ENCODE assay signal across 22 cellular contexts in genomic region chr2:126504953-126505352, GRCh38.
A peak's percentile ranks its signal among the peaks of the same experiment; 100 is the strongest.
DNase-seq lines count a peak whose midpoint lies in the region; ATAC-seq, FAIRE-seq and TF ChIP-seq lines count a peak whose summit lies in the region.
"Had no signal": no experiment of that assay in that cellular context is flagged by ENCODE, and none has a peak within 500 bp of the region (broad histone marks: within the 10 kb centered on the region; RNA-seq: fewer than 3 reads in every experiment).

No MANE protein-coding gene starts in this region.

- no peak overlapping the region for H3K18ac ChIP-seq in IMR-90 (ENCODE audit: low read depth, low read length)

- H4K20me1 ChIP-seq in IMR-90 (ENCODE audit: insufficient read depth, low read length) = no peaks in the 10 kb centered on the region
- no peaks in the 10 kb centered on the region for H4K20me1 ChIP-seq in K562 (replicated peaks; ENCODE audit: control insufficient read depth, insufficient read depth, low read length)
- no peaks in the 10 kb centered on the region for H4K20me1 ChIP-seq in mammary epithelial cell (ENCODE audit: insufficient read depth, low read length)
- H4K20me1 ChIP-seq: BLaER1 treated with 17β-estradiol and CSF1 and Interleukin-3, amounts not matched to agents 10 nM and 100 nM had no signal

- no peak overlapping the region for H4K91ac ChIP-seq in IMR-90 (ENCODE audit: insufficient read depth, low read depth, low read length)

- ATAC-seq in A549 (no peak), IMR-90 (ENCODE audit: low read depth) (no peak), K562 (no peak)
- ATAC-seq: CD8-positive, alpha-beta T cell had no signal

- TF ChIP-seq CTCF in A549 (IDR thresholded peaks at IDR 0.05) (no peak), IMR-90 (conservative IDR thresholded peaks at IDR 0.05; ENCODE audit: low read depth, low read length) (no peak), K562 (IDR thresholded peaks at IDR 0.05 in 2 of 3, conservative IDR thresholded peaks at IDR 0.05 in 1 of 3; ENCODE audit: insufficient read depth in 2 of 3, low read depth in 1 of 3, low read length in 3 of 3) (no peak), mammary epithelial cell (conservative IDR thresholded peaks at IDR 0.05 in 1 of 2, IDR thresholded peaks at IDR 0.05 in 1 of 2; ENCODE audit: extremely low read depth in 1 of 2, insufficient read depth in 1 of 2, low read depth in 1 of 2, low read length in 2 of 2) (no peak)

- H2BK120ac ChIP-seq in IMR-90 (ENCODE audit: low read depth, low read length) = no peak overlapping the region

- POLR2A ChIA-PET in A549 (lab: Yijun Ruan, JAX) (no interaction called here), IMR-90 (lab: Charles Lee; ENCODE audit: unreplicated experiment) (no interaction called here), K562 (lab: Yijun Ruan, JAX) (no interaction called here)

- H3K27me3 ChIP-seq in IMR-90 (ENCODE audit: control insufficient read depth, insufficient read depth, low read length) (no peaks in the 10 kb centered on the region), K562 (ENCODE audit: control insufficient read depth in 2 of 2, insufficient read depth in 2 of 2, low read length in 2 of 2) (no peaks in the 10 kb centered on the region), mammary epithelial cell (ENCODE audit: insufficient read depth, low read length) (no peaks in the 10 kb centered on the region)
- H3K27me3 ChIP-seq: BLaER1 treated with 17β-estradiol and CSF1 and Interleukin-3, amounts not matched to agents 10 nM and 100 nM had no signal

- H2BK20ac ChIP-seq in IMR-90 (ENCODE audit: low read depth, low read length) = no peak overlapping the region

- no peak overlapping the region for H2BK15ac ChIP-seq in IMR-90 (ENCODE audit: low read depth, low read length)

- H3K4me3 Mint-ChIP-seq in activated CD4-positive, alpha-beta T cell treated with anti-CD3 and anti-CD28 coated beads, Interleukin-2, amount 10 ng/mL, durations not matched to agents 24 days and 14 days = no peak overlapping the region
- H3K4me3 Mint-ChIP-seq: B cell; CD4-positive, alpha-beta T cell; CD8-positive, alpha-beta T cell had no signal

- H4K5ac ChIP-seq in IMR-90 (ENCODE audit: low read depth, low read length) = no peak overlapping the region

- no peak overlapping the region for H4K8ac ChIP-seq in IMR-90 (ENCODE audit: low read depth in 2 of 2, low read length in 2 of 2)

- H2AK9ac ChIP-seq in IMR-90 (replicated peaks; ENCODE audit: low read depth, low read length, poor library complexity) = no peak overlapping the region

- H3K27ac ChIP-seq in A549 (no peak overlapping the region), IMR-90 (ENCODE audit: insufficient read depth, low read length) (no peak overlapping the region), K562 (ENCODE audit: extremely low read depth, low read depth, low read length) (no peak overlapping the region), mammary epithelial cell (ENCODE audit: insufficient read depth, low read depth, low read length) (no peak overlapping the region)
- H3K27ac ChIP-seq: 22Rv1; BLaER1 treated with 17β-estradiol and CSF1 and Interleukin-3, amounts not matched to agents 10 nM and 100 nM; C4-2B had no signal

- intact Hi-C loops in activated CD4-positive, alpha-beta T cell treated with anti-CD3 and anti-CD28 coated beads, Interleukin-2, amount 10 ng/mL, durations not matched to agents 24 days and 14 days (cut with micrococcal nuclease) = no loop called here
- intact Hi-C loops in IMR-90 (cut with micrococcal nuclease) = no loop called here
- intact Hi-C loops in K562 (cut with micrococcal nuclease) = no loop called here
- intact Hi-C loops in mammary epithelial cell (cut with micrococcal nuclease) = no loop called here

- no peak overlapping the region for H3K27ac Mint-ChIP-seq in activated CD4-positive, alpha-beta T cell treated with anti-CD3 and anti-CD28 coated beads, Interleukin-2, amount 10 ng/mL, durations not matched to agents 24 days and 14 days
- H3K27ac Mint-ChIP-seq: B cell; CD4-positive, alpha-beta T cell; CD8-positive, alpha-beta T cell had no signal

- no peak for FAIRE-seq in A549 (lab: Jason Lieb, UNC)
- FAIRE-seq in K562 (lab: Jason Lieb, UNC) = no peak
- FAIRE-seq: D721Med, G401.6, GM12891 had no signal

- dilution Hi-C loops in IMR-90 (cut with HindIII; ENCODE audit: low sequenced_read_pairs, unreplicated experiment) (no loop called here), mammary epithelial cell (cut with HindIII; ENCODE audit: low sequenced_read_pairs) (no loop called here)

- H3K4ac ChIP-seq in IMR-90 (ENCODE audit: low read depth, low read length) = no peak overlapping the region

- H3K9me3 Mint-ChIP-seq in activated CD4-positive, alpha-beta T cell treated with anti-CD3 and anti-CD28 coated beads, Interleukin-2, amount 10 ng/mL, durations not matched to agents 24 days and 14 days = no peaks in the 10 kb centered on the region
- H3K9me3 Mint-ChIP-seq: CD4-positive, alpha-beta T cell; CD8-positive, alpha-beta T cell had no signal

- H3K9me3 ChIP-seq in A549 (no peaks in the 10 kb centered on the region), IMR-90 (ENCODE audit: control insufficient read depth, insufficient read depth, low read length) (no peaks in the 10 kb centered on the region), K562 (replicated peaks; ENCODE audit: control insufficient read depth, insufficient read depth, low read depth, low read length) (no peaks in the 10 kb centered on the region), mammary epithelial cell (replicated peaks; ENCODE audit: insufficient read depth, low read length) (no peaks in the 10 kb centered on the region)
- H3K9me3 ChIP-seq: BLaER1 treated with 17β-estradiol and CSF1 and Interleukin-3, amounts not matched to agents 10 nM and 100 nM; Caco-2 had no signal

- H3K23ac ChIP-seq in IMR-90 (ENCODE audit: low read depth, low read length) = no peak overlapping the region

- BruUV-seq in IMR-90 (replicated peaks; lab: Mats Ljungman, UMichigan) = no TSS peak
- no TSS peak for BruUV-seq in K562 (replicated peaks; lab: Mats Ljungman, UMichigan)
- no TSS peak for BruUV-seq in mammary epithelial cell (replicated peaks; lab: Mats Ljungman, UMichigan)

- peak; percentile 0 for DNase-seq in activated CD4-positive, alpha-beta T cell treated with anti-CD3 and anti-CD28 coated beads, Interleukin-2, amount 10 ng/mL, durations not matched to agents 24 days and 14 days
- DNase-seq in activated CD4-positive, alpha-beta T cell treated with anti-CD3 and anti-CD28 coated beads for 1 hour = no peak
- DNase-seq in A549 (ENCODE audit: low read depth in 1 of 2, low spot score in 1 of 2) (no peak), IMR-90 (no peak), K562 (ENCODE audit: extremely low read depth in 1 of 4, low spot score in 3 of 4) (no peak), mammary epithelial cell (no peak), NCI-H345 treated with DMSO at 0.1 percent for 48 hours (lab: John Stamatoyannopoulos, UW; ENCODE audit: unreplicated experiment) (no peak), NCI-H2107 treated with DMSO at 0.1 percent for 48 hours (lab: John Stamatoyannopoulos, UW; ENCODE audit: unreplicated experiment) (no peak)
- DNase-seq: ACHN; Caco-2; Calu3; CD4-positive, alpha-beta T cell; CD8-positive, alpha-beta T cell; DMS79 treated with DMSO at 0.1 percent for 48 hours; GF-D8 had no signal

- H3K79me2 ChIP-seq in K562 (ENCODE audit: control insufficient read depth, insufficient read depth, low read length) (no peaks in the 10 kb centered on the region), mammary epithelial cell (ENCODE audit: insufficient read depth, low read length) (no peaks in the 10 kb centered on the region)

- H2BK5ac ChIP-seq in IMR-90 (ENCODE audit: low read depth, low read length, poor library complexity, severe bottlenecking) = no peak overlapping the region

- CTCF ChIA-PET in A549 (lab: Yijun Ruan, JAX) = no interaction called here
- CTCF ChIA-PET in IMR-90 (lab: Yijun Ruan, JAX) = interaction anchor here (1.7 kb wide), 1 partner anchor 13 kb away, joined by 5 read pairs; no protein-coding TSS in a partner anchor
- CTCF ChIA-PET in K562 (lab: Yijun Ruan, JAX; ENCODE audit: low intra/inter-chr PET ratio) = no interaction called here
- CTCF ChIA-PET in mammary epithelial cell (lab: Charles Lee; ENCODE audit: low non-redundant PET) = no interaction called here

- H2AK5ac ChIP-seq in IMR-90 (ENCODE audit: low read depth, low read length) = no peak overlapping the region

- H3K36me3 ChIP-seq in IMR-90 (ENCODE audit: control insufficient read depth, insufficient read depth, low read length) = no peaks in the 10 kb centered on the region
- H3K36me3 ChIP-seq in K562 (ENCODE audit: control insufficient read depth, insufficient read depth, low read length) = no peaks in the 10 kb centered on the region
- H3K36me3 ChIP-seq in mammary epithelial cell (ENCODE audit: insufficient read depth, low read length) = no peaks in the 10 kb centered on the region
- H3K36me3 ChIP-seq: BLaER1 treated with 17β-estradiol and CSF1 and Interleukin-3, amounts not matched to agents 10 nM and 100 nM had no signal

- H3K9ac ChIP-seq in IMR-90 (ENCODE audit: low read depth, low read length) = no peak overlapping the region
- no peak overlapping the region for H3K9ac ChIP-seq in K562 (ENCODE audit: insufficient read depth in 1 of 2, low read depth in 2 of 2, low read length in 2 of 2)
- no peak overlapping the region for H3K9ac ChIP-seq in mammary epithelial cell (ENCODE audit: insufficient read depth, low read length)
- H3K9ac ChIP-seq: BLaER1 treated with 17β-estradiol and CSF1 and Interleukin-3, amounts not matched to agents 10 nM and 100 nM had no signal

- TF ChIP-seq POLR2A in A549 (IDR thresholded peaks at IDR 0.05; ENCODE audit: low read length) = no peak
- no peak for TF ChIP-seq POLR2A in IMR-90 (IDR thresholded peaks at IDR 0.05; ENCODE audit: low read depth, low read length)
- no peak for TF ChIP-seq POLR2A in K562 (conservative IDR thresholded peaks at IDR 0.05)

- H2AFZ ChIP-seq in IMR-90 (replicated peaks; ENCODE audit: low read length, poor library complexity) = no peak overlapping the region
- no peak overlapping the region for H2AFZ ChIP-seq in K562 (ENCODE audit: low read depth, low read length)
- no peak overlapping the region for H2AFZ ChIP-seq in mammary epithelial cell (ENCODE audit: low read depth, low read length)

- H3K4me1 ChIP-seq in A549 = no peaks in the 10 kb centered on the region
- H3K4me1 ChIP-seq in IMR-90 (ENCODE audit: control insufficient read depth, insufficient read depth, low read length) = no peaks in the 10 kb centered on the region
- no peaks in the 10 kb centered on the region; a peak in 1 of 5 replicates for H3K4me1 ChIP-seq in K562 (replicated peaks in 1 of 2; ENCODE audit: control insufficient read depth in 2 of 2, insufficient read depth in 2 of 2, low read length in 2 of 2)
- H3K4me1 ChIP-seq in mammary epithelial cell (ENCODE audit: insufficient read depth, low read length) = no peaks in the 10 kb centered on the region
- H3K4me1 ChIP-seq: BLaER1 treated with 17β-estradiol and CSF1 and Interleukin-3, amounts not matched to agents 10 nM and 100 nM; Caco-2 had no signal

- H3K9me1 ChIP-seq in IMR-90 (ENCODE audit: insufficient read depth, low read length) (no peaks in the 10 kb centered on the region), K562 (ENCODE audit: control insufficient read depth, insufficient read depth, low read length) (no peaks in the 10 kb centered on the region)

- H3K79me1 ChIP-seq in IMR-90 (ENCODE audit: low read depth in 1 of 2, low read length in 2 of 2) = no peaks in the 10 kb centered on the region

- H3K4me3 ChIP-seq in A549 (no peak overlapping the region), IMR-90 (ENCODE audit: insufficient read depth, low read depth, low read length) (no peak overlapping the region), K562 (no peak overlapping the region), mammary epithelial cell (replicated peaks in 1 of 3; ENCODE audit: insufficient read depth in 1 of 3, low read depth in 2 of 3, low read length in 3 of 3) (no peak overlapping the region)
- H3K4me3 ChIP-seq: BLaER1 treated with 17β-estradiol and CSF1 and Interleukin-3, amounts not matched to agents 10 nM and 100 nM had no signal

- no peak overlapping the region for H3K56ac ChIP-seq in IMR-90 (ENCODE audit: extremely low read depth, insufficient read depth, low read length)

- peaks cover 1% of the 10 kb centered on the region for H3K27me3 Mint-ChIP-seq in activated CD4-positive, alpha-beta T cell treated with anti-CD3 and anti-CD28 coated beads, Interleukin-2, amount 10 ng/mL, durations not matched to agents 24 days and 14 days
- H3K27me3 Mint-ChIP-seq: B cell had no signal

- H3K14ac ChIP-seq in IMR-90 (replicated peaks; ENCODE audit: low read depth, low read length) = no peak overlapping the region

- H3K4me1 Mint-ChIP-seq in activated CD4-positive, alpha-beta T cell treated with anti-CD3 and anti-CD28 coated beads, Interleukin-2, amount 10 ng/mL, durations not matched to agents 24 days and 14 days = no peaks in the 10 kb centered on the region
- H3K4me1 Mint-ChIP-seq: B cell had no signal

- in situ Hi-C loops in IMR-90 (cut with MboI; ENCODE audit: low sequenced_read_pairs) = no loop called here
- in situ Hi-C loops in K562 (cut with MboI) = no loop called here
- in situ Hi-C loops in mammary epithelial cell (cut with MboI; ENCODE audit: low sequenced_read_pairs in 2 of 2) = no loop called here

- TF ChIP-seq EP300 in A549 (IDR thresholded peaks at IDR 0.05) = no peak
- TF ChIP-seq EP300 in K562 (IDR thresholded peaks at IDR 0.05; ENCODE audit: low read length) = no peak

- TF ChIP-seq RAD21 in A549 (conservative IDR thresholded peaks at IDR 0.05 in 1 of 2, IDR thresholded peaks at IDR 0.05 in 1 of 2) = no peak
- no peak for TF ChIP-seq RAD21 in IMR-90 (IDR thresholded peaks at IDR 0.05; ENCODE audit: low read length)
- no peak for TF ChIP-seq RAD21 in K562 (CRISPR knock-in tag; conservative IDR thresholded peaks at IDR 0.05 in 1 of 2, IDR thresholded peaks at IDR 0.05 in 1 of 2)

- WGBS in A549 (ENCODE audit: missing lambda C conversion rate) = 92% methylated on average over 1 of the region's 1 CpG
- no CpG with 5 or more reads among the region's 1 CpG for WGBS in IMR-90 (ENCODE audit: extremely low coverage in 2 of 2, insufficient read length in 1 of 2), 2 experiments
- 26% methylated on average over 1 of the region's 1 CpG for WGBS in K562 (ENCODE audit: insufficient coverage, low coverage, missing lambda C conversion rate)
- 91% methylated on average over 1 of the region's 1 CpG for WGBS in mammary epithelial cell (ENCODE audit: low coverage, missing lambda C conversion rate)

- no peaks in the 10 kb centered on the region for H3K36me3 Mint-ChIP-seq in activated CD4-positive, alpha-beta T cell treated with anti-CD3 and anti-CD28 coated beads, Interleukin-2, amount 10 ng/mL, durations not matched to agents 24 days and 14 days (ENCODE audit: low read depth)
- H3K36me3 Mint-ChIP-seq: CD8-positive, alpha-beta T cell had no signal

- no peak overlapping the region for H3K4me2 ChIP-seq in A549
- H3K4me2 ChIP-seq in IMR-90 (ENCODE audit: low read depth, low read length) = no peak overlapping the region
- no peak overlapping the region for H3K4me2 ChIP-seq in K562 (ENCODE audit: insufficient read depth, low read length)
- H3K4me2 ChIP-seq in mammary epithelial cell (ENCODE audit: insufficient read depth, low read depth, low read length) = no peak overlapping the region
- H3K4me2 ChIP-seq: BLaER1 treated with 17β-estradiol and CSF1 and Interleukin-3, amounts not matched to agents 10 nM and 100 nM had no signal
